ENCODE assay signal across 25 cellular contexts in the genomic region with DNA sequence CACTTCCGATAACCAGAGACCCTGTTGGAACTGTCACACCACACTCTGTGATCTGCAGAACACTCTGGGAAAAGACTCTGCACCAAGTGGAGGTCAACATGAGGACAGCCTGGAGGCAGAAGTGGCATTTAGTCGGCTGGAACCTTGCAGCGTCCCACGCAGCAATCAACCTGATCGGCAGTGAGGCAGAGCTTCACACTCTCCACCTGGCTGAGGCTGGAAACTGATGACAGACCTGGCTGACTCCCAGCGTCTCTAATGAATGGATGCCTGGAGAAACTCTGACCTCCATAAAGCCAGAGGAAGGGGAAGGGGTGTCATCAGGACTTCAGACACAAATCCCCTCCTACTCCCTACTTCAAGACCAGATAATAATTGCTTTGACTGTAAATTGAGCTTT. TPM values are rescaled to one million over a fixed set of nuclear protein-coding genes. Genes with fewer than 3 reads are reported as not detected.
"Had no signal": no experiment of that assay in that cellular context is flagged by ENCODE, and none has a peak within 500 bp of the region (broad histone marks: within the 10 kb centered on the region; RNA-seq: fewer than 3 reads in every experiment).

No MANE protein-coding gene starts in this region.

- H3K4me1 ChIP-seq: lower lobe of right lung, pancreas, suprapubic skin, transverse colon had no signal

- H3K9me3 Mint-ChIP-seq: immature natural killer cell; nephron; stimulated activated naive CD8-positive, alpha-beta T cell treated with anti-CD3 and anti-CD28 coated beads, Interleukin-15, amount 100 ng/mL, for 72 hours had no signal

- H3K27me3 ChIP-seq: neutrophil, pancreas, suprapubic skin, transverse colon had no signal

- H3K27me3 Mint-ChIP-seq: progenitor cell of endocrine pancreas; stimulated activated naive CD8-positive, alpha-beta T cell treated with anti-CD3 and anti-CD28 coated beads, Interleukin-15, amount 100 ng/mL, for 72 hours had no signal

- H3K27ac ChIP-seq: lower lobe of right lung, neutrophil, pancreas, suprapubic skin, transverse colon had no signal

- H3K4me3 ChIP-seq: lower lobe of right lung, pancreas, smooth muscle cell, suprapubic skin, transverse colon had no signal

- ATAC-seq: left colon; left ventricle myocardium superior; lower lobe of right lung; pancreas; sciatic nerve; stimulated activated naive CD8-positive, alpha-beta T cell treated with anti-CD3 and anti-CD28 coated beads, Interleukin-15, amount 100 ng/mL, for 72 hours had no signal

- H3K27ac Mint-ChIP-seq: immature natural killer cell; progenitor cell of endocrine pancreas; stimulated activated naive CD8-positive, alpha-beta T cell treated with anti-CD3 and anti-CD28 coated beads, Interleukin-15, amount 100 ng/mL, for 72 hours had no signal

- H3K4me2 ChIP-seq: smooth muscle cell had no signal

- H3K9me3 ChIP-seq: lower lobe of right lung, neutrophil, pancreas, suprapubic skin, transverse colon had no signal

- H3K4me1 Mint-ChIP-seq: immature natural killer cell had no signal

- H3K4me3 Mint-ChIP-seq: immature natural killer cell; nephron; stimulated activated naive CD8-positive, alpha-beta T cell treated with anti-CD3 and anti-CD28 coated beads, Interleukin-15, amount 100 ng/mL, for 72 hours had no signal

- DNase-seq: cortex of kidney; effector CD4-positive, alpha-beta T cell; hypothalamus; immature natural killer cell; islet precursor cell; kidney glomerular epithelial cell; left colon; left ventricle myocardium superior; lower lobe of right lung; pancreas; stimulated activated CD4-positive, alpha-beta T cell treated with anti-CD3 and anti-CD28 coated beads, Interleukin-12 subunit alpha, Interleukin-12 subunit beta, amount 100 ng/mL, for 4 hours; stimulated activated CD4-positive, alpha-beta T cell treated with anti-CD3 and anti-CD28 coated beads, Interleukin-1b, Interleukin-23, amount 100 ng/mL, for 48 hours; stimulated activated CD4-positive, alpha-beta T cell treated with anti-CD3 and anti-CD28 coated beads, Interleukin-4, amount 100 ng/mL, for 1 hour; stimulated activated CD8-positive, alpha-beta memory T cell treated with anti-CD3 and anti-CD28 coated beads, Interleukin-4, amount 100 ng/mL, for 48 hours; stimulated activated naive CD4-positive, alpha-beta T cell; stimulated activated naive CD8-positive, alpha-beta T cell treated with anti-CD3 and anti-CD28 coated beads, Interleukin-15, amount 100 ng/mL, for 72 hours; transverse colon had no signal

RNA-seq across cellular contexts. Expression of a gene that starts 25.1 kb away (rescaled TPM):
- total RNA-seq: fibroblast of villous mesenchyme, left ventricle myocardium superior, lower lobe of right lung, mesenteric fat pad, sciatic nerve had no signal
